Comparison of ENCODE assay signal across 1 cellular context in genomic region chr1:247390116-247390791, GRCh38.
TF ChIP-seq lines count a peak whose summit lies in the region.

No MANE protein-coding gene starts in this region.

TF ChIP-seq in WTC11, 78 proteins besides CTCF, POLR2A, EP300 and RAD21 (continued from another document):
- TF ChIP-seq PRRX2 (CRISPR knock-in tag; IDR thresholded peaks at IDR 0.05) = 0 out of 2 replicates have a peak, but pooled peaks have one; percentile 50
- TF ChIP-seq MYBL2 (CRISPR knock-in tag; IDR thresholded peaks at IDR 0.05) = no peak
- no peak for TF ChIP-seq CBFB (CRISPR knock-in tag; IDR thresholded peaks at IDR 0.05; ENCODE audit: low read depth)
